In the genomic region with DNA sequence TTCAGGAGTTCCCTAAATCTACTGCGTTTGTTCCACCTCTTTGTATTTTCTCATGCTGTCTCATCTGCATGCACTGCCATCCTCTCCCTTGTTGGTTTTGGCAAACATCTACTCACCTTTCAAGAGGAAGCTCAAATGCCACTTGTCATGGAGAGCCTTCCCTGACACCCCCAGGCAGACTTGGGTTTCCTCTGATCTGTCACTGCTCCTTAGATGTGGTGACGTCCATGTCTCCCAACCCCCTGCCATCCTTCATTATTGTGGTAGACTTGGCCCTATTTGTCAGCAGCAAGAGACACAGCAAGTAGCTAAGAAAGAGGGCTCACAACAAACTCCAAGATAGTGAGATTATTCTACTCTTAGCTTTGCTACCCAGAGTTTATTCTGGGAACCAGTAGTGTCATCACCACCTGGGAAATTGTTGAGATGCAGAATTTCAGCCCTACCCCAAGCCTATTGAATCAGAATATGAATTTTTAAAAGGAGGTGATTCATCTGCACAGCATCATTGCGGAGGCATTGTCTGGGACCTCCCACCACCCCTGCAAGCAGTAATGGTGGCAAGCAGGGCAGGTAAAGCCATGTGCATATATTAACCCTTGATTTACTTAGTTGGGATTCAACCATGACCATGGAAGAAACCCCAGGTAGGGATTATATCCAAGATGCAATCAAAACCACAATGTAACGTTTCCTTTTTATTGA, we compare ENCODE assay signal across 17 cellular contexts.
"Had no signal": no experiment of that assay in that cellular context is flagged by ENCODE, and none has a peak within 500 bp of the region (broad histone marks: within the 10 kb centered on the region; RNA-seq: fewer than 3 reads in every experiment).

No MANE protein-coding gene starts in this region.

- ATAC-seq: activated CD4-positive, alpha-beta T cell treated with anti-CD3 and anti-CD28 coated beads for 36 hours; activated T-cell treated with anti-CD3 and anti-CD28 coated beads, Interleukin-2, amount 50 U/mL, for 72 hours; left colon; naive thymus-derived CD4-positive, alpha-beta T cell; stimulated activated naive CD8-positive, alpha-beta T cell treated with anti-CD3 and anti-CD28 coated beads, Interleukin-15, Interleukin-2, amounts not matched to agents 100 U/mL and 50 U/mL, for 24 hours; upper lobe of right lung had no signal

- H3K4me3 ChIP-seq: upper lobe of right lung had no signal

- H3K36me3 ChIP-seq: upper lobe of right lung had no signal

- DNase-seq: activated B cell treated with CpG ODN at 0.5 μM for 24 hours; activated CD4-positive, alpha-beta T cell treated with anti-CD3 and anti-CD28 coated beads for 36 hours; activated CD4-positive, alpha-beta T cell treated with anti-CD3 and anti-CD28 coated beads, Interleukin-2, amount 50 U/mL, for 48 hours; activated effector memory CD4-positive, alpha-beta T cell treated with Interleukin-2 at 50 U/mL for 16 hours; activated naive CD4-positive, alpha-beta T cell treated with anti-CD3 and anti-CD28 coated beads for 36 hours; activated naive CD8-positive, alpha-beta T cell treated with anti-CD3 and anti-CD28 coated beads, Interleukin-2, amount 10 ng/mL, durations not matched to agents 7 days and 5 days; activated T-cell treated with anti-CD3 and anti-CD28 coated beads, Interleukin-2, amount 50 U/mL, for 72 hours; amniotic stem cell; cortex of kidney; foreskin fibroblast; left colon; naive thymus-derived CD4-positive, alpha-beta T cell; retina; stimulated activated CD4-positive, alpha-beta T cell treated with anti-CD3 and anti-CD28 coated beads, Interleukin-2, amount 100 ng/mL, for 48 hours; stimulated activated naive CD8-positive, alpha-beta T cell treated with anti-CD3 and anti-CD28 coated beads, Interleukin-15, Interleukin-2, amounts not matched to agents 100 U/mL and 50 U/mL, for 24 hours; T1000; upper lobe of right lung had no signal

- H3K27me3 ChIP-seq: upper lobe of right lung had no signal

- H3K27ac ChIP-seq: upper lobe of right lung had no signal

- H3K4me1 ChIP-seq: upper lobe of right lung had no signal

- H3K9me3 ChIP-seq: upper lobe of right lung had no signal
